ENCODE assay signal across 23 cellular contexts in the genomic region with DNA sequence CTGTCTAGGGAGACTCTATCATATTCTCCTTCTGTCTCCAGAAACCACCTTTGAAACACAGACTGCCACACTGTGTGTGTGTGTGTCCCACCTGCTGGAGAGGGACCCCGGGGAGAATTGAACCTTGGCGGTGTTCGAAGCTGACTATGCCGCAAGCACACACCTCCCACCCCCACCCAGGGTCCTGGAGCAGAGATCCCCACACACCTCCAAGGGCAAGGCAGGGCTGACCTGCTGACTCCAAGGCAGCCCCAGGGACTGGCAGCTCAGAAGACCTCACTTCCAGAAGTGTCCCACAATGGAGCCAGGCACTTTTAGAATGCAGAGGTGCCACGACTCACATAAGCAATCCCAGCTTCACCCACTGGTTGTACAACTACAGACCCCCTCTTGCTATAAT. TPM values are rescaled to one million over a fixed set of nuclear protein-coding genes. Genes with fewer than 3 reads are reported as not detected.
A peak's percentile ranks its signal among the peaks of the same experiment; 100 is the strongest.
DNase-seq lines count a peak whose midpoint lies in the region; ATAC-seq and TF ChIP-seq lines count a peak whose summit lies in the region.
"Had no signal": no experiment of that assay in that cellular context is flagged by ENCODE, and none has a peak within 500 bp of the region (broad histone marks: within the 10 kb centered on the region; RNA-seq: fewer than 3 reads in every experiment).

No MANE protein-coding gene starts in this region.

- H3K18ac ChIP-seq in neuronal stem cell (ENCODE audit: low read length): no peak overlapping the region

- H3K4me3 ChIP-seq in RWPE2 (ENCODE audit: severe bottlenecking): no peak overlapping the region
- no peak overlapping the region for H3K4me3 ChIP-seq in neuronal stem cell (ENCODE audit: low read length in 2 of 2)
- H3K4me3 ChIP-seq: GM23338 had no signal

- no peak overlapping the region for H3K27ac Mint-ChIP-seq in activated CD8-positive, alpha-beta memory T cell treated with anti-CD3 and anti-CD28 coated beads, Interleukin-2, amount 10 ng/mL, durations not matched to agents 7 days and 5 days
- no peak overlapping the region for H3K27ac Mint-ChIP-seq in activated CD4-positive, alpha-beta T cell treated with anti-CD3 and anti-CD28 coated beads for 36 hours
- H3K27ac Mint-ChIP-seq: CD4-positive, CD25-positive, alpha-beta regulatory T cell; CD8-positive, alpha-beta memory T cell; GM23338; HFFc6 had no signal

- H3K27me3 ChIP-seq in RWPE2 (ENCODE audit: insufficient read depth, poor library complexity, severe bottlenecking) (no peaks in the 10 kb centered on the region), neuronal stem cell (ENCODE audit: control insufficient read depth in 3 of 3, insufficient read depth in 3 of 3, low read depth in 1 of 3, low read length in 3 of 3) (peaks cover 0 to 22% (median 0%) of the 10 kb centered on the region in 3 experiments)

- H3K4me2 ChIP-seq in neuronal stem cell (ENCODE audit: insufficient read depth, low read length, poor library complexity, severe bottlenecking): no peak overlapping the region
- H3K4me2 ChIP-seq: GM23338 had no signal

- CTCF ChIA-PET in activated CD8-positive, alpha-beta memory T cell treated with anti-CD3 and anti-CD28 coated beads, Interleukin-2, amount 10 ng/mL, durations not matched to agents 7 days and 5 days (lab: Charles Lee): no interaction called here
- CTCF ChIA-PET in activated CD4-positive, alpha-beta T cell treated with anti-CD3 and anti-CD28 coated beads for 36 hours (lab: Charles Lee): interaction anchor here (2.9 kb wide), 1 partner anchor 25 kb away, joined by 7 read pairs; no protein-coding TSS in a partner anchor

- H2AFZ ChIP-seq in neuronal stem cell (ENCODE audit: low read length): no peak overlapping the region
- H2AFZ ChIP-seq: GM23338 had no signal

- POLR2A ChIA-PET in activated CD4-positive, alpha-beta T cell treated with anti-CD3 and anti-CD28 coated beads for 36 hours (lab: Charles Lee): no interaction called here

- no peaks in the 10 kb centered on the region for H3K36me3 Mint-ChIP-seq in activated CD8-positive, alpha-beta memory T cell treated with anti-CD3 and anti-CD28 coated beads, Interleukin-2, amount 10 ng/mL, durations not matched to agents 7 days and 5 days
- H3K36me3 Mint-ChIP-seq in activated CD4-positive, alpha-beta T cell treated with anti-CD3 and anti-CD28 coated beads for 36 hours (ENCODE audit: low read depth): no peaks in the 10 kb centered on the region
- H3K36me3 Mint-ChIP-seq: CD4-positive, CD25-positive, alpha-beta regulatory T cell; CD8-positive, alpha-beta memory T cell had no signal

- no CpG with 5 or more reads among the region's 5 CpGs for WGBS in neuronal stem cell (ENCODE audit: extremely low coverage in 2 of 2, insufficient read length in 2 of 2, insufficient replicate concordance in 1 of 2), 2 donors

- DNase-seq in activated CD8-positive, alpha-beta memory T cell treated with anti-CD3 and anti-CD28 coated beads, Interleukin-2, amount 50 U/mL, for 48 hours: peak; percentile 34
- DNase-seq in activated CD8-positive, alpha-beta memory T cell treated with anti-CD3 and anti-CD28 coated beads, Interleukin-2, amount 10 ng/mL, durations not matched to agents 7 days and 5 days: no peak
- peak; percentile 36 for DNase-seq in RWPE2 (ENCODE audit: low spot score)
- DNase-seq in neuronal stem cell (ENCODE audit: low spot score): no peak
- DNase-seq in G401 (ENCODE audit: low spot score): no peak
- DNase-seq in left ventricle myocardium superior: no peak
- DNase-seq in activated CD4-positive, alpha-beta T cell treated with anti-CD3 and anti-CD28 coated beads for 36 hours: no peak
- DNase-seq: 8988T; C1 segment of cervical spinal cord; CD4-positive, CD25-positive, alpha-beta regulatory T cell; CD8-positive, alpha-beta memory T cell; COR-L47; DMS 273 treated with DMSO at 0.1 percent for 48 hours; DMS53; DND-41; GDM1; HFFc6 had no signal

- intact Hi-C loops in left ventricle myocardium superior (cut with micrococcal nuclease): no loop called here
- intact Hi-C loops in activated CD4-positive, alpha-beta T cell treated with anti-CD3 and anti-CD28 coated beads for 36 hours (cut with DNase I, micrococcal nuclease): no loop called here

- no peak overlapping the region for H3K4me3 Mint-ChIP-seq in activated CD8-positive, alpha-beta memory T cell treated with anti-CD3 and anti-CD28 coated beads, Interleukin-2, amount 10 ng/mL, durations not matched to agents 7 days and 5 days
- no peak overlapping the region for H3K4me3 Mint-ChIP-seq in activated CD4-positive, alpha-beta T cell treated with anti-CD3 and anti-CD28 coated beads for 36 hours
- H3K4me3 Mint-ChIP-seq: CD4-positive, CD25-positive, alpha-beta regulatory T cell; CD8-positive, alpha-beta memory T cell; GM23338; HFFc6 had no signal

- H3K36me3 ChIP-seq in RWPE2 (ENCODE audit: low read depth) (no peaks in the 10 kb centered on the region), neuronal stem cell (replicated peaks in 1 of 2; ENCODE audit: control insufficient read depth in 2 of 2, insufficient read depth in 2 of 2, low read length in 2 of 2) (no peaks in the 10 kb centered on the region)

- H3K23ac ChIP-seq in neuronal stem cell (ENCODE audit: low read depth, low read length, poor library complexity): no peak overlapping the region

- no peak overlapping the region for H2BK12ac ChIP-seq in neuronal stem cell (ENCODE audit: low read length)

- no peak overlapping the region for H3K9ac ChIP-seq in neuronal stem cell (ENCODE audit: low read depth, low read length, poor library complexity)

- no peaks in the 10 kb centered on the region for H3K27me3 Mint-ChIP-seq in activated CD8-positive, alpha-beta memory T cell treated with anti-CD3 and anti-CD28 coated beads, Interleukin-2, amount 10 ng/mL, durations not matched to agents 7 days and 5 days
- no peaks in the 10 kb centered on the region for H3K27me3 Mint-ChIP-seq in activated CD4-positive, alpha-beta T cell treated with anti-CD3 and anti-CD28 coated beads for 36 hours

- no peak overlapping the region for H4K91ac ChIP-seq in neuronal stem cell (ENCODE audit: low read depth, low read length, poor library complexity)

- H3K4me1 Mint-ChIP-seq in activated CD8-positive, alpha-beta memory T cell treated with anti-CD3 and anti-CD28 coated beads, Interleukin-2, amount 10 ng/mL, durations not matched to agents 7 days and 5 days: no peaks in the 10 kb centered on the region
- H3K4me1 Mint-ChIP-seq in activated CD4-positive, alpha-beta T cell treated with anti-CD3 and anti-CD28 coated beads for 36 hours: no peaks in the 10 kb centered on the region
- H3K4me1 Mint-ChIP-seq: CD4-positive, CD25-positive, alpha-beta regulatory T cell; CD8-positive, alpha-beta memory T cell had no signal

- in situ Hi-C loops in G401 (cut with HindIII; ENCODE audit: low sequenced_read_pairs): no loop called here

- H3K4me1 ChIP-seq in RWPE2 (ENCODE audit: insufficient read depth, poor library complexity, severe bottlenecking) (peaks cover 8% of the 10 kb centered on the region), neuronal stem cell (ENCODE audit: control insufficient read depth in 2 of 2, insufficient read depth in 1 of 2, low read depth in 1 of 2, low read length in 2 of 2) (no peaks in the 10 kb centered on the region)

- no peaks in the 10 kb centered on the region for H3K9me3 Mint-ChIP-seq in activated CD8-positive, alpha-beta memory T cell treated with anti-CD3 and anti-CD28 coated beads, Interleukin-2, amount 10 ng/mL, durations not matched to agents 7 days and 5 days (ENCODE audit: low read depth)
- H3K9me3 Mint-ChIP-seq in activated CD4-positive, alpha-beta T cell treated with anti-CD3 and anti-CD28 coated beads for 36 hours (ENCODE audit: low read depth): no peaks in the 10 kb centered on the region
- H3K9me3 Mint-ChIP-seq: CD4-positive, CD25-positive, alpha-beta regulatory T cell; CD8-positive, alpha-beta memory T cell; GM23338; HFFc6 had no signal

- H3K14ac ChIP-seq in neuronal stem cell (ENCODE audit: low read length): peak overlapping the region; percentile 10

- no peak overlapping the region for H2BK15ac ChIP-seq in neuronal stem cell (ENCODE audit: low read length)

- H3K4ac ChIP-seq in neuronal stem cell (ENCODE audit: low read length): no peak overlapping the region

- no peak overlapping the region for H2BK5ac ChIP-seq in neuronal stem cell (ENCODE audit: low read length)

- no peak overlapping the region for H2BK120ac ChIP-seq in neuronal stem cell (ENCODE audit: low read depth, low read length)

- H2AK5ac ChIP-seq in neuronal stem cell (ENCODE audit: low read depth, low read length): no peak overlapping the region

- H3K27ac ChIP-seq in RWPE2 (ENCODE audit: poor library complexity, severe bottlenecking) (no peak overlapping the region), neuronal stem cell (replicated peaks; ENCODE audit: low read length) (no peak overlapping the region)
- H3K27ac ChIP-seq: HL-60 had no signal

- no peaks in the 10 kb centered on the region for H3K79me1 ChIP-seq in neuronal stem cell (ENCODE audit: low read depth, low read length)

- H4K8ac ChIP-seq in neuronal stem cell (ENCODE audit: low read depth, low read length): no peak overlapping the region

- no peak for TF ChIP-seq CTCF in RWPE2 (IDR thresholded peaks at IDR 0.05; ENCODE audit: poor library complexity, severe bottlenecking)

- no peak for ATAC-seq in activated CD8-positive, alpha-beta memory T cell treated with anti-CD3 and anti-CD28 coated beads, Interleukin-2, amount 10 ng/mL, durations not matched to agents 7 days and 5 days
- no peak for ATAC-seq in RWPE2 (ENCODE audit: low read depth)
- ATAC-seq in left ventricle myocardium superior: no peak
- no peak for ATAC-seq in activated CD4-positive, alpha-beta T cell treated with anti-CD3 and anti-CD28 coated beads for 36 hours
- ATAC-seq: GM23338, HCT116 had no signal

- no peaks in the 10 kb centered on the region for H3K9me3 ChIP-seq in RWPE2 (ENCODE audit: severe bottlenecking)
- H3K9me3 ChIP-seq in neuronal stem cell (replicated peaks in 1 of 2; ENCODE audit: control insufficient read depth in 2 of 2, insufficient read depth in 1 of 2, low read depth in 1 of 2, low read length in 2 of 2): no peaks in the 10 kb centered on the region

RNA-seq across cellular contexts. Expression of a gene that starts 13.1 kb away (rescaled TPM):
- total RNA-seq in activated CD8-positive, alpha-beta memory T cell treated with anti-CD3 and anti-CD28 coated beads, Interleukin-2, amount 10 ng/mL, durations not matched to agents 7 days and 5 days: not detected
- not detected for polyA plus RNA-seq in neuronal stem cell (2013, experiment 1 of 2)
- polyA plus RNA-seq in neuronal stem cell (2013, experiment 2 of 2): not detected
- 0.03 and 0.86 TPM in 2 replicates for total RNA-seq in G401 (2014; rRNA removed; shearing (Covaris generic))
- total RNA-seq in left ventricle myocardium superior: not detected
- not detected for total RNA-seq in activated CD4-positive, alpha-beta T cell treated with anti-CD3 and anti-CD28 coated beads for 36 hours
- total RNA-seq: A673; CD4-positive, CD25-positive, alpha-beta regulatory T cell; CD8-positive, alpha-beta memory T cell; GM23338; HT1080 had no signal
- polyA plus RNA-seq: AG04450; CD4-positive, CD25-positive, alpha-beta regulatory T cell; CD8-positive, alpha-beta memory T cell; GM23338 had no signal

Comparison
In these comparisons a context has a peak if more than half of its experiments do, and no peak if none do; other contexts are left out.
1. DNase-seq: peak in activated CD8-positive, alpha-beta memory T cell treated with anti-CD3 and anti-CD28 coated beads, Interleukin-2, amount 50 U/mL, for 48 hours (single experiment) and RWPE2 (single experiment); none in activated CD8-positive, alpha-beta memory T cell treated with anti-CD3 and anti-CD28 coated beads, Interleukin-2, amount 10 ng/mL, durations not matched to agents 7 days and 5 days (single experiment), neuronal stem cell (single experiment), G401 (single experiment), left ventricle myocardium superior (single experiment) and activated CD4-positive, alpha-beta T cell treated with anti-CD3 and anti-CD28 coated beads for 36 hours (single experiment).